ENCODE assay signal across 9 cellular contexts in the genomic region with DNA sequence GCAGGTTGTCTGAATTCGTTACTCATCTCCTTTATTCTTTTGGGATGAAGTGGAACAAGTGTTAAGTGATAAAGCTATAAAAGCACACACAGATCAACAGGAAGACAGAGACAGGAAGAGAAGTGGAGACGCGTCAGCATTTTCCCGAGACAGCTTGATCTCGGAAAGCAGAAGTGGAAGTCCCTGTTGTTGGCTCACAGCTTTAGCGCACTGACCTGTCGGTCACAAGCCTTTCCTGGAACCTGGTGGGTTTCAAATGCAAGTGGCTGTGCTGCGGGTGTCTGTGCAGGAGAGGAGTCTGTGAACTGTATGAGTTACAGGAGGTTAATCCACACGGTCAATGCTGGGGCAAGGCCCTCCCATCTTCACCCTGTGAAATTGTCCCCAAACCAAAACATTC.
A peak's percentile ranks its signal among the peaks of the same experiment; 100 is the strongest.
DNase-seq lines count a peak whose midpoint lies in the region; ATAC-seq, FAIRE-seq and TF ChIP-seq lines count a peak whose summit lies in the region.
"Had no signal": no experiment of that assay in that cellular context is flagged by ENCODE, and none has a peak within 500 bp of the region (broad histone marks: within the 10 kb centered on the region; RNA-seq: fewer than 3 reads in every experiment).

No MANE protein-coding gene starts in this region.

- H3K56ac ChIP-seq in IMR-90 (ENCODE audit: extremely low read depth, insufficient read depth, low read length): no peak overlapping the region

- no peak overlapping the region for H2BK120ac ChIP-seq in IMR-90 (ENCODE audit: low read depth, low read length)

- peak overlapping the region; percentile 49 for H2AFZ ChIP-seq in IMR-90 (replicated peaks; ENCODE audit: low read length, poor library complexity)

- peak; percentile 97 for ATAC-seq in GM21447 (IDR thresholded peaks at IDR 0.05; ENCODE audit: unreplicated experiment)
- no peak for ATAC-seq in IMR-90 (ENCODE audit: low read depth)
- peak; percentile 98 for ATAC-seq in memory B cell (ENCODE audit: low read depth)

- no peak overlapping the region for H3K4me2 ChIP-seq in IMR-90 (ENCODE audit: low read depth, low read length)

- H2AK9ac ChIP-seq in IMR-90 (replicated peaks; ENCODE audit: low read depth, low read length, poor library complexity): no peak overlapping the region

- no peaks in the 10 kb centered on the region for H4K20me1 ChIP-seq in IMR-90 (ENCODE audit: insufficient read depth, low read length)

- TF ChIP-seq RAD21 in IMR-90 (IDR thresholded peaks at IDR 0.05; ENCODE audit: low read length): no peak

- no peak overlapping the region for H3K14ac ChIP-seq in IMR-90 (replicated peaks; ENCODE audit: low read depth, low read length)

- no peaks in the 10 kb centered on the region for H3K27me3 Mint-ChIP-seq in activated naive CD8-positive, alpha-beta T cell treated with anti-CD3 and anti-CD28 coated beads for 36 hours
- H3K27me3 Mint-ChIP-seq in memory B cell (no peaks in the 10 kb centered on the region), osteocyte (ENCODE audit: unreplicated experiment) (no peaks in the 10 kb centered on the region)

- H2BK15ac ChIP-seq in IMR-90 (ENCODE audit: low read depth, low read length): no peak overlapping the region

- no peak overlapping the region for H2BK20ac ChIP-seq in IMR-90 (ENCODE audit: low read depth, low read length)

- POLR2A ChIA-PET in IMR-90 (lab: Charles Lee; ENCODE audit: unreplicated experiment): no interaction called here

- no peak overlapping the region for H2BK5ac ChIP-seq in IMR-90 (ENCODE audit: low read depth, low read length, poor library complexity, severe bottlenecking)

- no peaks in the 10 kb centered on the region for H3K36me3 Mint-ChIP-seq in activated naive CD8-positive, alpha-beta T cell treated with anti-CD3 and anti-CD28 coated beads for 36 hours
- H3K36me3 Mint-ChIP-seq in memory B cell: peaks cover 10% of the 10 kb centered on the region
- H3K36me3 Mint-ChIP-seq in osteocyte (ENCODE audit: unreplicated experiment): no peaks in the 10 kb centered on the region

- no peak overlapping the region for H4K91ac ChIP-seq in IMR-90 (ENCODE audit: insufficient read depth, low read depth, low read length)

- no TSS peak for BruUV-seq in IMR-90 (replicated peaks; lab: Mats Ljungman, UMichigan)

- no peaks in the 10 kb centered on the region for H3K4me1 ChIP-seq in IMR-90 (ENCODE audit: control insufficient read depth, insufficient read depth, low read length)

- in situ Hi-C loops in IMR-90 (cut with MboI; ENCODE audit: low sequenced_read_pairs): no loop called here

- H4K8ac ChIP-seq in IMR-90 (ENCODE audit: low read depth in 2 of 2, low read length in 2 of 2): no peak overlapping the region

- H3K4me3 Mint-ChIP-seq in activated naive CD8-positive, alpha-beta T cell treated with anti-CD3 and anti-CD28 coated beads for 36 hours: peak overlapping the region; percentile 56
- H3K4me3 Mint-ChIP-seq in memory B cell (peak overlapping the region; percentile 75), osteocyte (ENCODE audit: unreplicated experiment) (no peak overlapping the region)

- H3K4ac ChIP-seq in IMR-90 (ENCODE audit: low read depth, low read length): no peak overlapping the region

- no peak overlapping the region for H2AK5ac ChIP-seq in IMR-90 (ENCODE audit: low read depth, low read length)

- no peak for TF ChIP-seq CTCF in IMR-90 (conservative IDR thresholded peaks at IDR 0.05; ENCODE audit: low read depth, low read length)
- TF ChIP-seq CTCF in osteocyte (IDR thresholded peaks at IDR 0.05): no peak

- H3K9me1 ChIP-seq in IMR-90 (ENCODE audit: insufficient read depth, low read length): no peaks in the 10 kb centered on the region

- H3K4me3 ChIP-seq in IMR-90 (ENCODE audit: insufficient read depth, low read depth, low read length): no peak overlapping the region
- H3K4me3 ChIP-seq: breast epithelium had no signal

- no peak for DNase-seq in GM12891 (ENCODE audit: insufficient read length, low spot score)
- DNase-seq in IMR-90: no peak
- DNase-seq in activated naive CD8-positive, alpha-beta T cell treated with anti-CD3 and anti-CD28 coated beads for 36 hours: peak; percentile 11
- peak; percentile 37 to 52 for DNase-seq in memory B cell (ENCODE audit: low spot score in 2 of 2)
- DNase-seq in NCI-H1930 (lab: John Stamatoyannopoulos, UW): no peak
- DNase-seq in activated CD8-positive, alpha-beta memory T cell treated with anti-CD3 and anti-CD28 coated beads for 24 hours: no peak
- DNase-seq in osteocyte (ENCODE audit: extremely low spot score, unreplicated experiment): no peak

- H3K4me1 Mint-ChIP-seq in activated naive CD8-positive, alpha-beta T cell treated with anti-CD3 and anti-CD28 coated beads for 36 hours: peaks cover 7% of the 10 kb centered on the region
- H3K4me1 Mint-ChIP-seq in memory B cell (peaks cover 28% of the 10 kb centered on the region), osteocyte (ENCODE audit: unreplicated experiment) (peaks cover 42% of the 10 kb centered on the region)

- H3K18ac ChIP-seq in IMR-90 (ENCODE audit: low read depth, low read length): no peak overlapping the region

- H3K9ac ChIP-seq in IMR-90 (ENCODE audit: low read depth, low read length): no peak overlapping the region

- dilution Hi-C loops in IMR-90 (cut with HindIII; ENCODE audit: low sequenced_read_pairs, unreplicated experiment): no loop called here

- no peaks in the 10 kb centered on the region for H3K79me1 ChIP-seq in IMR-90 (ENCODE audit: low read depth in 1 of 2, low read length in 2 of 2)

- WGBS in IMR-90 (ENCODE audit: extremely low coverage in 2 of 2, insufficient read length in 1 of 2), 2 experiments: no CpG with 5 or more reads among the region's 9 CpGs

- H3K36me3 ChIP-seq in IMR-90 (ENCODE audit: control insufficient read depth, insufficient read depth, low read length): no peaks in the 10 kb centered on the region
- H3K36me3 ChIP-seq: breast epithelium had no signal

- intact Hi-C loops in IMR-90 (cut with micrococcal nuclease): loop anchor here (5.0 kb wide), 1 partner anchor 59 kb away; no protein-coding TSS in a partner anchor

- H3K27me3 ChIP-seq in IMR-90 (ENCODE audit: control insufficient read depth, insufficient read depth, low read length): peaks cover 5% of the 10 kb centered on the region
- H3K27me3 ChIP-seq: breast epithelium had no signal

- no peak overlapping the region for H4K5ac ChIP-seq in IMR-90 (ENCODE audit: low read depth, low read length)

- FAIRE-seq in GM12891 (lab: Jason Lieb, UNC): peak; percentile 97

- TF ChIP-seq POLR2A in GM12891 (IDR thresholded peaks at IDR 0.05; ENCODE audit: low read depth, low read length) (no peak), IMR-90 (IDR thresholded peaks at IDR 0.05; ENCODE audit: low read depth, low read length) (no peak)

- H3K9me3 ChIP-seq in IMR-90 (ENCODE audit: control insufficient read depth, insufficient read depth, low read length): no peaks in the 10 kb centered on the region
- H3K9me3 ChIP-seq: breast epithelium had no signal

- peak overlapping the region; percentile 47 for H3K27ac Mint-ChIP-seq in activated naive CD8-positive, alpha-beta T cell treated with anti-CD3 and anti-CD28 coated beads for 36 hours
- peak overlapping the region; percentile 82 for H3K27ac Mint-ChIP-seq in memory B cell
- H3K27ac Mint-ChIP-seq in osteocyte (ENCODE audit: unreplicated experiment): no peak overlapping the region

- CTCF ChIA-PET in IMR-90 (lab: Yijun Ruan, JAX): no interaction called here

- no peaks in the 10 kb centered on the region for H3K9me3 Mint-ChIP-seq in activated naive CD8-positive, alpha-beta T cell treated with anti-CD3 and anti-CD28 coated beads for 36 hours
- H3K9me3 Mint-ChIP-seq in memory B cell: no peaks in the 10 kb centered on the region
- no peaks in the 10 kb centered on the region for H3K9me3 Mint-ChIP-seq in osteocyte (ENCODE audit: unreplicated experiment)

- H3K27ac ChIP-seq in IMR-90 (ENCODE audit: insufficient read depth, low read length): no peak overlapping the region

- no peak overlapping the region for H3K23ac ChIP-seq in IMR-90 (ENCODE audit: low read depth, low read length)

TF ChIP-seq in GM12891, 5 proteins besides CTCF, POLR2A, EP300 and RAD21:
- TF ChIP-seq POLR2AphosphoS5 (IDR thresholded peaks at IDR 0.05; ENCODE audit: low read depth, low read length): no peak
- TF ChIP-seq PAX5 (IDR thresholded peaks at IDR 0.05; ENCODE audit: insufficient read depth, low read length, severe bottlenecking): no peak
- TF ChIP-seq SPI1 (IDR thresholded peaks at IDR 0.05; ENCODE audit: low read depth, low read length): peak; percentile 99
- no peak for TF ChIP-seq TAF1 (IDR thresholded peaks at IDR 0.05; ENCODE audit: low read depth, low read length)
- TF ChIP-seq POU2F2 (IDR thresholded peaks at IDR 0.05; ENCODE audit: low read depth, low read length): no peak

TF ChIP-seq in IMR-90, 13 proteins besides CTCF, POLR2A, EP300 and RAD21:
- TF ChIP-seq RFX5 (IDR thresholded peaks at IDR 0.05; ENCODE audit: low read depth, low read length): no peak
TF ChIP-seq in IMR-90: peak in this region for 0.

Comparison
In these comparisons a context has a peak if more than half of its experiments do, and no peak if none do; other contexts are left out.
1. DNase-seq: peak in activated naive CD8-positive, alpha-beta T cell treated with anti-CD3 and anti-CD28 coated beads for 36 hours (single experiment) and memory B cell (2 of 2); none in GM12891 (single experiment), IMR-90 (single experiment), NCI-H1930 (0 of 2), activated CD8-positive, alpha-beta memory T cell treated with anti-CD3 and anti-CD28 coated beads for 24 hours (single experiment) and osteocyte (single experiment).